In the genomic region with DNA sequence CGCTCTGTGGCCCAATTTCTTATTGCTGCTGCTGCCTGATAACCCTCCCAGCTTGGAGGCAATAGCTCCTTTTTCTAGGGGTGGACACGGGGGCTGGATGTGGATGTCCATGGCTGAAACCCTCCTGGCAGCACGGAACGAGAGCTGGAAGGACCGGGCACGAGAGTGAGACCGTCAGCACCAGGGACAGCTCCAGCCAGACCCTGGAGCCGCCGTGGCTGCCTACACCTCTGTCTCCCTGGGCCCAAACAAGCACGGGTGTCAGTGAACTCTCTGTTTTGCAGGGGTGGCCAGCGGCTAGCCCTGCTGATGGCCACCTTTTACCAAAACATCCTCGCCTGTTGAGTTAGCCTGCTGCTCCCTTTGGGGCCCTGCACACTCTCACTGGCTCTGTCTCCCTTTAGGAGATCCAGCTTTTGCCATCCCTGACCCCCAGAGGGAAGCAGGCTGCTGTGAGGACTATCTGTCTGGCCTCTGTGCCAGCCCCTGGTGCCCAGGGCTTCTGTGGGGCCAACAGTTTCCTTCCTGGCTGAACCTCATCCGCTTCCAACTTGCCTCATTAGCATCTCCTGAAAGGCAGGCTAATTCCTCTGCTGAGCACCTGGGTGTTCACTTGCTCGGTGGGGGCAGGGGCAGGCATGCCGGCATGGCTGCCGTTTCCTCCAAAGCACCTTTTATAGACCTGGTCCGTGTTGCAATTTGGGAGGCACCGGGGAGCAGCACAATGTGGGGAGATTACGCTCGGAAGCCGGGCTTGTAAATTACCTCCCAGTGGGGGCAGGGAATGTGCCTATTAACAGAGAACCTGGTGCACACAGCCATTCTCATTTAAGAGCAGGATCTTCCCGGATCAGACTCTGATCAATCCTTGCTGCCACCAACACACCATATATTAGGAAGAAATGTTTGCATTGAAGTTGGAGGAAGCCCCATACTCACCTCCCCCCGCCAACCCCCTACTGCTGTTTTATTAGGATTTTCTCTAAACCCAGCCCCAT, we compare ENCODE assay signal across 1 cellular context.
TF ChIP-seq lines count a peak whose summit lies in the region.

No MANE protein-coding gene starts in this region.

TF ChIP-seq in HepG2, 621 proteins besides CTCF, POLR2A, EP300 and RAD21 (continued from another document and continues in another):
- TF ChIP-seq, protein P1, sequence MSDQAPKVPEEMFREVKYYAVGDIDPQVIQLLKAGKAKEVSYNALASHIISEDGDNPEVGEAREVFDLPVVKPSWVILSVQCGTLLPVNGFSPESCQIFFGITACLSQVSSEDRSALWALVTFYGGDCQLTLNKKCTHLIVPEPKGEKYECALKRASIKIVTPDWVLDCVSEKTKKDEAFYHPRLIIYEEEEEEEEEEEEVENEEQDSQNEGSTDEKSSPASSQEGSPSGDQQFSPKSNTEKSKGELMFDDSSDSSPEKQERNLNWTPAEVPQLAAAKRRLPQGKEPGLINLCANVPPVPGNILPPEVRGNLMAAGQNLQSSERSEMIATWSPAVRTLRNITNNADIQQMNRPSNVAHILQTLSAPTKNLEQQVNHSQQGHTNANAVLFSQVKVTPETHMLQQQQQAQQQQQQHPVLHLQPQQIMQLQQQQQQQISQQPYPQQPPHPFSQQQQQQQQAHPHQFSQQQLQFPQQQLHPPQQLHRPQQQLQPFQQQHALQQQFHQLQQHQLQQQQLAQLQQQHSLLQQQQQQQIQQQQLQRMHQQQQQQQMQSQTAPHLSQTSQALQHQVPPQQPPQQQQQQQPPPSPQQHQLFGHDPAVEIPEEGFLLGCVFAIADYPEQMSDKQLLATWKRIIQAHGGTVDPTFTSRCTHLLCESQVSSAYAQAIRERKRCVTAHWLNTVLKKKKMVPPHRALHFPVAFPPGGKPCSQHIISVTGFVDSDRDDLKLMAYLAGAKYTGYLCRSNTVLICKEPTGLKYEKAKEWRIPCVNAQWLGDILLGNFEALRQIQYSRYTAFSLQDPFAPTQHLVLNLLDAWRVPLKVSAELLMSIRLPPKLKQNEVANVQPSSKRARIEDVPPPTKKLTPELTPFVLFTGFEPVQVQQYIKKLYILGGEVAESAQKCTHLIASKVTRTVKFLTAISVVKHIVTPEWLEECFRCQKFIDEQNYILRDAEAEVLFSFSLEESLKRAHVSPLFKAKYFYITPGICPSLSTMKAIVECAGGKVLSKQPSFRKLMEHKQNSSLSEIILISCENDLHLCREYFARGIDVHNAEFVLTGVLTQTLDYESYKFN (CRISPR knock-in tag; conservative IDR thresholded peaks at IDR 0.05), result no peak
- no peak for TF ChIP-seq ZMYM2 (CRISPR knock-in tag; IDR thresholded peaks at IDR 0.05)
- TF ChIP-seq HNRNPL (IDR thresholded peaks at IDR 0.05; ENCODE audit: low read depth, low read length), result no peak
- peak; percentile 80 for TF ChIP-seq ZSCAN21 (CRISPR knock-in tag; IDR thresholded peaks at IDR 0.05; ENCODE audit: borderline replicate concordance)
- TF ChIP-seq KMT2B (CRISPR knock-in tag; IDR thresholded peaks at IDR 0.05), result peak; percentile 63; the same call in 1 of the 2 replicates
- no peak for TF ChIP-seq ZNF564 (CRISPR knock-in tag; IDR thresholded peaks at IDR 0.05)
- 0 out of 2 replicates have a peak, but pooled peaks have one; percentile 76 for TF ChIP-seq KLF11 (CRISPR knock-in tag; IDR thresholded peaks at IDR 0.05)
- peak in 1 of 2 experiments; percentile 93; a peak in 2 of 4 replicates for TF ChIP-seq KLF16 (CRISPR knock-in tag; IDR thresholded peaks at IDR 0.05)
- TF ChIP-seq ZFY (CRISPR knock-in tag; IDR thresholded peaks at IDR 0.05), result peak; percentile 51; the same call in 1 of the 2 replicates
- TF ChIP-seq POLR2AphosphoS5 (IDR thresholded peaks at IDR 0.05; ENCODE audit: low read depth, low read length), result no peak
- no peak for TF ChIP-seq HCFC1 (IDR thresholded peaks at IDR 0.05; ENCODE audit: low read depth, low read length)
- no peak for TF ChIP-seq ZNF24 (IDR thresholded peaks at IDR 0.05)
- no peak for TF ChIP-seq TOPORS (CRISPR knock-in tag; IDR thresholded peaks at IDR 0.05)
- TF ChIP-seq, protein P2, sequence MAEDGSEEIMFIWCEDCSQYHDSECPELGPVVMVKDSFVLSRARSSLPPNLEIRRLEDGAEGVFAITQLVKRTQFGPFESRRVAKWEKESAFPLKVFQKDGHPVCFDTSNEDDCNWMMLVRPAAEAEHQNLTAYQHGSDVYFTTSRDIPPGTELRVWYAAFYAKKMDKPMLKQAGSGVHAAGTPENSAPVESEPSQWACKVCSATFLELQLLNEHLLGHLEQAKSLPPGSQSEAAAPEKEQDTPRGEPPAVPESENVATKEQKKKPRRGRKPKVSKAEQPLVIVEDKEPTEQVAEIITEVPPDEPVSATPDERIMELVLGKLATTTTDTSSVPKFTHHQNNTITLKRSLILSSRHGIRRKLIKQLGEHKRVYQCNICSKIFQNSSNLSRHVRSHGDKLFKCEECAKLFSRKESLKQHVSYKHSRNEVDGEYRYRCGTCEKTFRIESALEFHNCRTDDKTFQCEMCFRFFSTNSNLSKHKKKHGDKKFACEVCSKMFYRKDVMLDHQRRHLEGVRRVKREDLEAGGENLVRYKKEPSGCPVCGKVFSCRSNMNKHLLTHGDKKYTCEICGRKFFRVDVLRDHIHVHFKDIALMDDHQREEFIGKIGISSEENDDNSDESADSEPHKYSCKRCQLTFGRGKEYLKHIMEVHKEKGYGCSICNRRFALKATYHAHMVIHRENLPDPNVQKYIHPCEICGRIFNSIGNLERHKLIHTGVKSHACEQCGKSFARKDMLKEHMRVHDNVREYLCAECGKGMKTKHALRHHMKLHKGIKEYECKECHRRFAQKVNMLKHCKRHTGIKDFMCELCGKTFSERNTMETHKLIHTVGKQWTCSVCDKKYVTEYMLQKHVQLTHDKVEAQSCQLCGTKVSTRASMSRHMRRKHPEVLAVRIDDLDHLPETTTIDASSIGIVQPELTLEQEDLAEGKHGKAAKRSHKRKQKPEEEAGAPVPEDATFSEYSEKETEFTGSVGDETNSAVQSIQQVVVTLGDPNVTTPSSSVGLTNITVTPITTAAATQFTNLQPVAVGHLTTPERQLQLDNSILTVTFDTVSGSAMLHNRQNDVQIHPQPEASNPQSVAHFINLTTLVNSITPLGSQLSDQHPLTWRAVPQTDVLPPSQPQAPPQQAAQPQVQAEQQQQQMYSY (CRISPR knock-in tag; IDR thresholded peaks at IDR 0.05), result no peak
- TF ChIP-seq HIVEP1 (CRISPR knock-in tag; IDR thresholded peaks at IDR 0.05), result no peak; the same call in 1 of the 2 replicates
- no peak for TF ChIP-seq CCDC6 (CRISPR knock-in tag; IDR thresholded peaks at IDR 0.05)
- TF ChIP-seq ZNF766 (CRISPR knock-in tag; IDR thresholded peaks at IDR 0.05; ENCODE audit: borderline replicate concordance), result 0 out of 2 replicates have a peak, but pooled peaks have one; percentile 42
- no peak for TF ChIP-seq ZNF446 (CRISPR knock-in tag; IDR thresholded peaks at IDR 0.05)
- TF ChIP-seq, protein P3, sequence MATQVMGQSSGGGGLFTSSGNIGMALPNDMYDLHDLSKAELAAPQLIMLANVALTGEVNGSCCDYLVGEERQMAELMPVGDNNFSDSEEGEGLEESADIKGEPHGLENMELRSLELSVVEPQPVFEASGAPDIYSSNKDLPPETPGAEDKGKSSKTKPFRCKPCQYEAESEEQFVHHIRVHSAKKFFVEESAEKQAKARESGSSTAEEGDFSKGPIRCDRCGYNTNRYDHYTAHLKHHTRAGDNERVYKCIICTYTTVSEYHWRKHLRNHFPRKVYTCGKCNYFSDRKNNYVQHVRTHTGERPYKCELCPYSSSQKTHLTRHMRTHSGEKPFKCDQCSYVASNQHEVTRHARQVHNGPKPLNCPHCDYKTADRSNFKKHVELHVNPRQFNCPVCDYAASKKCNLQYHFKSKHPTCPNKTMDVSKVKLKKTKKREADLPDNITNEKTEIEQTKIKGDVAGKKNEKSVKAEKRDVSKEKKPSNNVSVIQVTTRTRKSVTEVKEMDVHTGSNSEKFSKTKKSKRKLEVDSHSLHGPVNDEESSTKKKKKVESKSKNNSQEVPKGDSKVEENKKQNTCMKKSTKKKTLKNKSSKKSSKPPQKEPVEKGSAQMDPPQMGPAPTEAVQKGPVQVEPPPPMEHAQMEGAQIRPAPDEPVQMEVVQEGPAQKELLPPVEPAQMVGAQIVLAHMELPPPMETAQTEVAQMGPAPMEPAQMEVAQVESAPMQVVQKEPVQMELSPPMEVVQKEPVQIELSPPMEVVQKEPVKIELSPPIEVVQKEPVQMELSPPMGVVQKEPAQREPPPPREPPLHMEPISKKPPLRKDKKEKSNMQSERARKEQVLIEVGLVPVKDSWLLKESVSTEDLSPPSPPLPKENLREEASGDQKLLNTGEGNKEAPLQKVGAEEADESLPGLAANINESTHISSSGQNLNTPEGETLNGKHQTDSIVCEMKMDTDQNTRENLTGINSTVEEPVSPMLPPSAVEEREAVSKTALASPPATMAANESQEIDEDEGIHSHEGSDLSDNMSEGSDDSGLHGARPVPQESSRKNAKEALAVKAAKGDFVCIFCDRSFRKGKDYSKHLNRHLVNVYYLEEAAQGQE (IDR thresholded peaks at IDR 0.05; ENCODE audit: borderline replicate concordance in 1 of 2, low read depth in 1 of 2, low read length in 2 of 2), result peak; percentile 98 to 99
- no peak for TF ChIP-seq PLRG1 (conservative IDR thresholded peaks at IDR 0.05)
- TF ChIP-seq ELF4 (CRISPR knock-in tag; IDR thresholded peaks at IDR 0.05; ENCODE audit: borderline replicate concordance), result no peak
- TF ChIP-seq ZNF749 (CRISPR knock-in tag; IDR thresholded peaks at IDR 0.05; ENCODE audit: borderline replicate concordance), result peak; percentile 83
- no peak for TF ChIP-seq ZFP36 (IDR thresholded peaks at IDR 0.05; ENCODE audit: borderline replicate concordance, low read depth, low read length, partially characterized antibody)
- no peak for TF ChIP-seq PAF1 (CRISPR knock-in tag; IDR thresholded peaks at IDR 0.05)
- peak; percentile 76; the same call in 1 of the 2 replicates for TF ChIP-seq ZNF274 (CRISPR knock-in tag; IDR thresholded peaks at IDR 0.05)
- TF ChIP-seq ATAD3A (CRISPR knock-in tag; IDR thresholded peaks at IDR 0.05), result 0 out of 2 replicates have a peak, but pooled peaks have one; percentile 74
- 0 out of 2 replicates have a peak, but pooled peaks have one; percentile 48 for TF ChIP-seq MED13 (CRISPR knock-in tag; IDR thresholded peaks at IDR 0.05)
- TF ChIP-seq NKX3-1 (CRISPR knock-in tag; IDR thresholded peaks at IDR 0.05), result peak; percentile 76; the same call in 1 of the 2 replicates
- TF ChIP-seq, protein P4, sequence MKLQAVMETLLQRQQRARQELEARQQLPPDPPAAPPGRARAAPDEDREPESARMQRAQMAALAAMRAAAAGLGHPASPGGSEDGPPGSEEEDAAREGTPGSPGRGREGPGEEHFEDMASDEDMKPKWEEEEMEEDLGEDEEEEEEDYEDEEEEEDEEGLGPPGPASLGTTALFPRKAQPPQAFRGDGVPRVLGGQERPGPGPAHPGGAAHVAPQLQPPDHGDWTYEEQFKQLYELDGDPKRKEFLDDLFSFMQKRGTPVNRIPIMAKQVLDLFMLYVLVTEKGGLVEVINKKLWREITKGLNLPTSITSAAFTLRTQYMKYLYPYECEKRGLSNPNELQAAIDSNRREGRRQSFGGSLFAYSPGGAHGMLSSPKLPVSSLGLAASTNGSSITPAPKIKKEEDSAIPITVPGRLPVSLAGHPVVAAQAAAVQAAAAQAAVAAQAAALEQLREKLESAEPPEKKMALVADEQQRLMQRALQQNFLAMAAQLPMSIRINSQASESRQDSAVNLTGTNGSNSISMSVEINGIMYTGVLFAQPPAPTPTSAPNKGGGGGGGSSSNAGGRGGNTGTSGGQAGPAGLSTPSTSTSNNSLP (IDR thresholded peaks at IDR 0.05; ENCODE audit: low read depth, low read length), result no peak
- 0 out of 2 replicates have a peak, but pooled peaks have one; percentile 60 for TF ChIP-seq GLI4 (CRISPR knock-in tag; IDR thresholded peaks at IDR 0.05; ENCODE audit: borderline replicate concordance)
- TF ChIP-seq ZNF263 (CRISPR knock-in tag; IDR thresholded peaks at IDR 0.05), result 0 out of 2 replicates have a peak, but pooled peaks have one; percentile 27
- TF ChIP-seq, protein P5, sequence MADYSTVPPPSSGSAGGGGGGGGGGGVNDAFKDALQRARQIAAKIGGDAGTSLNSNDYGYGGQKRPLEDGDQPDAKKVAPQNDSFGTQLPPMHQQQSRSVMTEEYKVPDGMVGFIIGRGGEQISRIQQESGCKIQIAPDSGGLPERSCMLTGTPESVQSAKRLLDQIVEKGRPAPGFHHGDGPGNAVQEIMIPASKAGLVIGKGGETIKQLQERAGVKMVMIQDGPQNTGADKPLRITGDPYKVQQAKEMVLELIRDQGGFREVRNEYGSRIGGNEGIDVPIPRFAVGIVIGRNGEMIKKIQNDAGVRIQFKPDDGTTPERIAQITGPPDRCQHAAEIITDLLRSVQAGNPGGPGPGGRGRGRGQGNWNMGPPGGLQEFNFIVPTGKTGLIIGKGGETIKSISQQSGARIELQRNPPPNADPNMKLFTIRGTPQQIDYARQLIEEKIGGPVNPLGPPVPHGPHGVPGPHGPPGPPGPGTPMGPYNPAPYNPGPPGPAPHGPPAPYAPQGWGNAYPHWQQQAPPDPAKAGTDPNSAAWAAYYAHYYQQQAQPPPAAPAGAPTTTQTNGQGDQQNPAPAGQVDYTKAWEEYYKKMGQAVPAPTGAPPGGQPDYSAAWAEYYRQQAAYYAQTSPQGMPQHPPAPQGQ (CRISPR knock-in tag; IDR thresholded peaks at IDR 0.05; ENCODE audit: borderline replicate concordance), result no peak
- TF ChIP-seq, protein P6, sequence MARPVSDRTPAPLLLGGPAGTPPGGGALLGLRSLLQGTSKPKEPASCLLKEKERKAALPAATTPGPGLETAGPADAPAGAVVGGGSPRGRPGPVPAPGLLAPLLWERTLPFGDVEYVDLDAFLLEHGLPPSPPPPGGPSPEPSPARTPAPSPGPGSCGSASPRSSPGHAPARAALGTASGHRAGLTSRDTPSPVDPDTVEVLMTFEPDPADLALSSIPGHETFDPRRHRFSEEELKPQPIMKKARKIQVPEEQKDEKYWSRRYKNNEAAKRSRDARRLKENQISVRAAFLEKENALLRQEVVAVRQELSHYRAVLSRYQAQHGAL (CRISPR knock-in tag; IDR thresholded peaks at IDR 0.05; ENCODE audit: not compliant biosample characterization), result no peak
- TF ChIP-seq, protein P7, sequence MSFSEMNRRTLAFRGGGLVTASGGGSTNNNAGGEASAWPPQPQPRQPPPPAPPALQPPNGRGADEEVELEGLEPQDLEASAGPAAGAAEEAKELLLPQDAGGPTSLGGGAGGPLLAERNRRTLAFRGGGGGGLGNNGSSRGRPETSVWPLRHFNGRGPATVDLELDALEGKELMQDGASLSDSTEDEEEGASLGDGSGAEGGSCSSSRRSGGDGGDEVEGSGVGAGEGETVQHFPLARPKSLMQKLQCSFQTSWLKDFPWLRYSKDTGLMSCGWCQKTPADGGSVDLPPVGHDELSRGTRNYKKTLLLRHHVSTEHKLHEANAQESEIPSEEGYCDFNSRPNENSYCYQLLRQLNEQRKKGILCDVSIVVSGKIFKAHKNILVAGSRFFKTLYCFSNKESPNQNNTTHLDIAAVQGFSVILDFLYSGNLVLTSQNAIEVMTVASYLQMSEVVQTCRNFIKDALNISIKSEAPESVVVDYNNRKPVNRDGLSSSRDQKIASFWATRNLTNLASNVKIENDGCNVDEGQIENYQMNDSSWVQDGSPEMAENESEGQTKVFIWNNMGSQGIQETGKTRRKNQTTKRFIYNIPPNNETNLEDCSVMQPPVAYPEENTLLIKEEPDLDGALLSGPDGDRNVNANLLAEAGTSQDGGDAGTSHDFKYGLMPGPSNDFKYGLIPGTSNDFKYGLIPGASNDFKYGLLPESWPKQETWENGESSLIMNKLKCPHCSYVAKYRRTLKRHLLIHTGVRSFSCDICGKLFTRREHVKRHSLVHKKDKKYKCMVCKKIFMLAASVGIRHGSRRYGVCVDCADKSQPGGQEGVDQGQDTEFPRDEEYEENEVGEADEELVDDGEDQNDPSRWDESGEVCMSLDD (CRISPR knock-in tag; IDR thresholded peaks at IDR 0.05; ENCODE audit: borderline replicate concordance), result no peak
